Comparison of ENCODE assay signal across 11 cellular contexts in the genomic region with DNA sequence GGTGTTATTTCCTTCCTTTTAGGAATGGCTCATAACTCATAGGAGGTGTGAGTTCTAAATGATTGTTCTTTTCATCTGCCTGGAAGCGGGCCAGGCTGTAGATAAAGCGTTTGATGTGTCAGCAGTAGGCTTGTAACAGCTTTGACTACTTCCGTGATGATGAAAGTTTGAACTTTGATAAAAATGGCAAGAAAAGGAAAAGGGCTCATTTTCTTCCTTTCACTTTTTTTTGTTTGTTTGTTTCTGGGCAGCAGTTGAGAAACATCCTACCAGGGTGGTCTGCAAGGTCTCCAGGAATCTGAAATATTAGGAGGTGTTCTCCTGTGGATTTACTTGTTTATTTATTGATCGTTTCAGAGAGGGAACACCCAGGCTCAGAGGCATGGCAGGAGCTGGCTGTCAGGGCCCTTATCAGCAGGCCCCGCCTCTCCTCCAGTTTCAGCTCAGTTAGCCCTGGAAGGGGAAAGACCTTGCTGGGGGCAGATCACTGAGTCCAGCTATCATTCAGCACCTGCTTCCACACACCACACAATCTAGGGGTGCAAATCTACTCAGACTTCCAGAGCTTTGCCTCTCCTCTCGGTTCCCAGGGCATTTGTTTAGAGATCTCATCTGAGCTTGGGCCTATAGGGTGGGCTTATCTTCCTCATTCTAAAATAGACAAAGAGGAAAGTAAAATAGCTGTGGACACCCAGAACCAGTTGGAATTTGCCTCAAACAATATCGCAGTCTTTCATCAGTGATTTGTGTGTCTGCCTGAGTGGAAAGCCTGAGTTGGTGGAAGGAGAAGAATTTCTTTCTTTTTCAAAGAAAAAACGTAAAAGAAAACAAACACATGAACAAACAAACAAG.
DNase-seq lines count a peak whose midpoint lies in the region; ATAC-seq and TF ChIP-seq lines count a peak whose summit lies in the region.
"Had no signal": no experiment of that assay in that cellular context is flagged by ENCODE, and none has a peak within 500 bp of the region (broad histone marks: within the 10 kb centered on the region; RNA-seq: fewer than 3 reads in every experiment).

No MANE protein-coding gene starts in this region.

- intact Hi-C loops in Right ventricle myocardium superior (cut with DNase I) = no loop called here
- intact Hi-C loops in Right ventricle myocardium inferior (cut with DNase I) = no loop called here
- intact Hi-C loops in left colon (cut with DNase I, micrococcal nuclease) = no loop called here
- intact Hi-C loops in transverse colon (cut with DNase I; ENCODE audit: low total_unique reads) = no loop called here

- TF ChIP-seq CTCF in transverse colon (IDR thresholded peaks at IDR 0.05) = no peak

- TF ChIP-seq POLR2A in transverse colon (IDR thresholded peaks at IDR 0.05) = no peak

- no peaks in the 10 kb centered on the region for H3K27me3 ChIP-seq in transverse colon
- H3K27me3 ChIP-seq: ascending aorta had no signal

- no peak for DNase-seq in Right ventricle myocardium superior
- no peak for DNase-seq in Right ventricle myocardium inferior (ENCODE audit: missing footprints)
- DNase-seq in amniotic epithelial cell (ENCODE audit: low read depth) = peak; percentile 84
- peak; percentile 82 to 89 for DNase-seq in left colon
- DNase-seq in transverse colon = peak; percentile 81
- no peak for DNase-seq in KBM-7
- DNase-seq: activated CD4-positive, alpha-beta T cell treated with anti-CD3 and anti-CD28 coated beads for 36 hours; stimulated activated naive CD4-positive, alpha-beta T cell had no signal

- no peak for TF ChIP-seq EP300 in transverse colon (IDR thresholded peaks at IDR 0.05; ENCODE audit: low read depth)

- peak; percentile 59 for ATAC-seq in Right ventricle myocardium superior (ENCODE audit: poor library complexity)
- ATAC-seq in Right ventricle myocardium inferior = no peak
- ATAC-seq in left colon = peak; percentile 96
- ATAC-seq in GM19328 (IDR thresholded peaks at IDR 0.05; ENCODE audit: unreplicated experiment) = no peak
- ATAC-seq in HG03342 (IDR thresholded peaks at IDR 0.05; ENCODE audit: unreplicated experiment) = no peak
- ATAC-seq: activated CD4-positive, alpha-beta T cell treated with anti-CD3 and anti-CD28 coated beads for 36 hours had no signal

- peaks cover 3 to 15% (median 6%) of the 10 kb centered on the region in 4 donors for H3K4me1 ChIP-seq in transverse colon
- H3K4me1 ChIP-seq: ascending aorta had no signal

- no peaks in the 10 kb centered on the region for H3K36me3 ChIP-seq in transverse colon
- H3K36me3 ChIP-seq: ascending aorta had no signal

- 33 to 52% methylated on average over 6 to 8 of the region's 8 CpGs for WGBS in transverse colon (ENCODE audit: low coverage in 1 of 2), 2 donors

- in situ Hi-C loops in transverse colon (cut with MboI; ENCODE audit: low pct_ligation_motif_present in 1 of 4, low pct_unique_long_range_greater_than_20kb in 1 of 4, low sequenced_read_pairs in 3 of 4) = no loop called here
- in situ Hi-C loops in KBM-7 (cut with MboI; ENCODE audit: low pct_unique_long_range_greater_than_20kb, low sequenced_read_pairs) = no loop called here

- no peaks in the 10 kb centered on the region for H3K9me3 ChIP-seq in transverse colon
- H3K9me3 ChIP-seq: ascending aorta had no signal

- H3K27ac ChIP-seq in transverse colon = peak overlapping the region; percentile 38 to 63 (median 49)
- H3K27ac ChIP-seq: ascending aorta had no signal

- peak overlapping the region in 1 of 4 donors; percentile 28 for H3K4me3 ChIP-seq in transverse colon
- H3K4me3 ChIP-seq: ascending aorta had no signal

Comparison
In these comparisons a context has a peak if more than half of its experiments do, and no peak if none do; other contexts are left out.
1. ATAC-seq: peak in Right ventricle myocardium superior (single experiment) and left colon (single experiment); none in Right ventricle myocardium inferior (single experiment), GM19328 (single experiment) and HG03342 (single experiment).
2. DNase-seq: peak in amniotic epithelial cell (single experiment), left colon (2 of 2) and transverse colon (single experiment); none in Right ventricle myocardium superior (single experiment), Right ventricle myocardium inferior (single experiment) and KBM-7 (single experiment).